33 cellular contexts compared by ENCODE assay signal in genomic region chr2:113102133-113102532, GRCh38. TPM values are rescaled to one million over a fixed set of nuclear protein-coding genes. Genes with fewer than 3 reads are reported as not detected.
"Had no signal": no experiment of that assay in that cellular context is flagged by ENCODE, and none has a peak within 500 bp of the region (broad histone marks: within the 10 kb centered on the region; RNA-seq: fewer than 3 reads in every experiment).

No MANE protein-coding gene starts in this region.

- H3K27ac Mint-ChIP-seq: activated CD4-positive, alpha-beta T cell treated with anti-CD3 and anti-CD28 coated beads, Interleukin-2, amount 10 ng/mL, durations not matched to agents 7 days and 5 days; endodermal cell; naive thymus-derived CD4-positive, alpha-beta T cell; neural progenitor cell; type B pancreatic cell had no signal

- H3K9me3 ChIP-seq: psoas muscle, SK-N-SH, thoracic aorta, uterus had no signal

- H3K27me3 ChIP-seq: breast epithelium, gastroesophageal sphincter, hepatocyte, neural progenitor cell, uterus had no signal

- DNase-seq: activated CD4-positive, alpha-beta T cell treated with anti-CD3 and anti-CD28 coated beads, Interleukin-2, amount 10 ng/mL, durations not matched to agents 7 days and 5 days; activated CD8-positive, alpha-beta memory T cell treated with anti-CD3 and anti-CD28 coated beads, Interleukin-2, amount 50 U/mL, for 4 hours; activated effector memory CD4-positive, alpha-beta T cell treated with Interleukin-2 at 50 U/mL for 16 hours; activated naive CD4-positive, alpha-beta T cell treated with Interleukin-2 at 50 U/mL for 16 hours; activated T-cell treated with anti-CD3 and anti-CD28 coated beads, Interleukin-2, amount 50 U/mL, for 1 hour; central memory CD4-positive, alpha-beta T cell; endodermal cell; left cardiac atrium; left ventricle myocardium superior; midbrain; naive thymus-derived CD4-positive, alpha-beta T cell; occipital lobe; psoas muscle; SK-N-SH; stimulated activated CD4-positive, alpha-beta T cell treated with anti-CD3 and anti-CD28 coated beads, Interleukin-15, amount 100 ng/mL, for 24 hours; stimulated activated CD4-positive, alpha-beta T cell treated with anti-CD3 and anti-CD28 coated beads, Interleukin-2, amount 100 ng/mL, for 24 hours; stimulated activated naive CD4-positive, alpha-beta T cell treated with Interleukin-2 at 50 U/mL for 16 hours; SW 1271; T-helper 9 cell; uterus had no signal

- H3K36me3 ChIP-seq: breast epithelium, gastroesophageal sphincter, neural progenitor cell, thoracic aorta, uterus had no signal

- H3K4me3 ChIP-seq: breast epithelium, gastroesophageal sphincter, hepatocyte, neural progenitor cell, psoas muscle, thoracic aorta, uterus had no signal

- H3K36me3 Mint-ChIP-seq: neural progenitor cell, type B pancreatic cell had no signal

- H3K4me1 ChIP-seq: breast epithelium, gastroesophageal sphincter, neural progenitor cell, parathyroid adenoma, psoas muscle, uterus had no signal

- H3K27ac ChIP-seq: breast epithelium, gastroesophageal sphincter, hepatocyte, neural progenitor cell, parathyroid adenoma, psoas muscle, thoracic aorta, uterus, VCaP had no signal

- H3K4me1 Mint-ChIP-seq: neural progenitor cell had no signal

- H3K4me3 Mint-ChIP-seq: activated CD4-positive, alpha-beta T cell treated with anti-CD3 and anti-CD28 coated beads, Interleukin-2, amount 10 ng/mL, durations not matched to agents 7 days and 5 days; endodermal cell; naive thymus-derived CD4-positive, alpha-beta T cell; neural progenitor cell; T-helper 1 cell treated with Interleukin-12 subunit alpha and Interleukin-12 subunit beta and Interleukin-4 antibody, amounts not matched to agents 30 μg/mL and 1 μg/mL, for 36 hours; type B pancreatic cell had no signal

RNA-seq across cellular contexts. Expression of gene IL1RN, which starts 25.3 kb away (rescaled TPM):
- total RNA-seq: endodermal cell, fibroblast of lung, fibroblast of villous mesenchyme, occipital lobe had no signal

RNA-seq across cellular contexts. Expression of gene IL1F10, which starts 34.4 kb away (rescaled TPM):
- total RNA-seq: activated CD4-positive, alpha-beta T cell treated with anti-CD3 and anti-CD28 coated beads, Interleukin-2, amount 10 ng/mL, durations not matched to agents 7 days and 5 days; activated CD8-positive, alpha-beta memory T cell treated with anti-CD3 and anti-CD28 coated beads for 36 hours; breast epithelium; endodermal cell; fibroblast of lung; fibroblast of villous mesenchyme; gastroesophageal sphincter; hepatocyte; left cardiac atrium; left ventricle myocardium superior; naive thymus-derived CD4-positive, alpha-beta T cell; occipital lobe; psoas muscle; subcutaneous adipose tissue; thoracic aorta; uterus had no signal

RNA-seq across cellular contexts. Expression of gene IL36RN, which starts 43.1 kb away (rescaled TPM):
- total RNA-seq: activated CD4-positive, alpha-beta T cell treated with anti-CD3 and anti-CD28 coated beads, Interleukin-2, amount 10 ng/mL, durations not matched to agents 7 days and 5 days; activated CD8-positive, alpha-beta memory T cell treated with anti-CD3 and anti-CD28 coated beads for 36 hours; breast epithelium; endodermal cell; fibroblast of lung; fibroblast of villous mesenchyme; left cardiac atrium; left ventricle myocardium superior; occipital lobe; psoas muscle; subcutaneous adipose tissue; thoracic aorta; uterus had no signal

RNA-seq across cellular contexts. Expression of gene IL36B, which starts 49.5 kb away (rescaled TPM):
- total RNA-seq: activated CD4-positive, alpha-beta T cell treated with anti-CD3 and anti-CD28 coated beads, Interleukin-2, amount 10 ng/mL, durations not matched to agents 7 days and 5 days; activated CD8-positive, alpha-beta memory T cell treated with anti-CD3 and anti-CD28 coated beads for 36 hours; breast epithelium; endodermal cell; fibroblast of lung; fibroblast of villous mesenchyme; gastroesophageal sphincter; hepatocyte; left cardiac atrium; left ventricle myocardium superior; naive thymus-derived CD4-positive, alpha-beta T cell; occipital lobe; psoas muscle; subcutaneous adipose tissue; thoracic aorta; uterus had no signal
